ENCODE assay signal across 1 cellular context in genomic region chr17:41327411-41328120, GRCh38.
TF ChIP-seq lines count a peak whose summit lies in the region.

No MANE protein-coding gene starts in this region.

TF ChIP-seq in HCT116, 20 proteins besides CTCF, POLR2A, EP300 and RAD21 (continued from another document):
- TF ChIP-seq ZBTB33 (IDR thresholded peaks at IDR 0.05; ENCODE audit: extremely low read depth, insufficient replicate concordance, low read length) = no peak
- TF ChIP-seq JUND (IDR thresholded peaks at IDR 0.05) = no peak
- no peak for TF ChIP-seq SRF (IDR thresholded peaks at IDR 0.05; ENCODE audit: low read depth)
